20 cellular contexts compared by ENCODE assay signal in the genomic region with DNA sequence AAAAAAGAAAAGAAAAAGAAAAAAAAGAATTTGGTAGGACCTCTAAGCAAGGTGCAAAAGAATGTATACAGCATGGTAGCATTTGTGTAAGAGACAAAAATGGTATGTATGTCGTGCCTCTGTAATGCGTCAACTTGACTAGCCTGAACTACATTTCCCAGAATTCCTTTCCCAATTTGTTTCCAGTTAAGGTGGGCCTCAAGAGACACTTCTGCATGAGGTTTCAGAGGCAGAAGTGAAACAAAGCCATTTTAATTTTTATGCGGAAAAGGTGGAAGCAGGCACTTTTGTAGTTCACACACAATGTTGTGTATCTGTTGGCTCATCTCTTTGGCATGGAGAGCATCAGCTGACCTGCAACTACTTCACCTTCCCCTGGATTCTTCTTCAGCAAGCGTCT.
"Had no signal": no experiment of that assay in that cellular context is flagged by ENCODE, and none has a peak within 500 bp of the region (broad histone marks: within the 10 kb centered on the region; RNA-seq: fewer than 3 reads in every experiment).

No MANE protein-coding gene starts in this region.

- ATAC-seq: activated CD4-positive, CD25-positive, alpha-beta regulatory T cell treated with anti-CD3 and anti-CD28 coated beads, Interleukin-2, amount 50 U/mL, for 24 hours; activated CD8-positive, alpha-beta T cell treated with anti-CD3 and anti-CD28 coated beads, Interleukin-2, amount 10 ng/mL, durations not matched to agents 7 days and 5 days had no signal

- H3K9me3 ChIP-seq: ascending aorta, colonic mucosa, thyroid gland, uterus had no signal

- H3K4me1 ChIP-seq: ascending aorta, colonic mucosa, thyroid gland, uterus had no signal

- H3K4me3 Mint-ChIP-seq: activated CD4-positive, alpha-beta T cell treated with anti-CD3 and anti-CD28 coated beads, Interleukin-2, amount 10 ng/mL, durations not matched to agents 7 days and 5 days; activated CD8-positive, alpha-beta T cell treated with anti-CD3 and anti-CD28 coated beads, Interleukin-2, amount 10 ng/mL, durations not matched to agents 7 days and 5 days; central memory CD8-positive, alpha-beta T cell; T-helper 2 cell treated with Interferon-gamma antibody and Interleukin-4, amounts not matched to agents 5 μg/mL and 100 μg/mL, for 36 hours had no signal

- H3K27me3 ChIP-seq: ascending aorta, colonic mucosa, thyroid gland, uterus had no signal

- H3K9me3 Mint-ChIP-seq: activated CD4-positive, alpha-beta T cell treated with anti-CD3 and anti-CD28 coated beads, Interleukin-2, amount 10 ng/mL, durations not matched to agents 7 days and 5 days; central memory CD8-positive, alpha-beta T cell; T-helper 2 cell treated with Interferon-gamma antibody and Interleukin-4, amounts not matched to agents 5 μg/mL and 100 μg/mL, for 36 hours had no signal

- H3K27me3 Mint-ChIP-seq: central memory CD8-positive, alpha-beta T cell had no signal

- H3K27ac Mint-ChIP-seq: activated CD4-positive, alpha-beta T cell treated with anti-CD3 and anti-CD28 coated beads, Interleukin-2, amount 10 ng/mL, durations not matched to agents 7 days and 5 days; activated CD8-positive, alpha-beta T cell treated with anti-CD3 and anti-CD28 coated beads, Interleukin-2, amount 10 ng/mL, durations not matched to agents 7 days and 5 days; T-helper 2 cell treated with Interferon-gamma antibody and Interleukin-4, amounts not matched to agents 5 μg/mL and 100 μg/mL, for 36 hours had no signal

- DNase-seq: activated CD4-positive, alpha-beta T cell treated with anti-CD3 and anti-CD28 coated beads, Interleukin-2, amount 10 ng/mL, durations not matched to agents 7 days and 5 days; activated CD8-positive, alpha-beta memory T cell treated with anti-CD3 and anti-CD28 coated beads, Interleukin-2, amount 50 U/mL, for 4 hours; activated CD8-positive, alpha-beta T cell treated with anti-CD3 and anti-CD28 coated beads, Interleukin-2, amount 10 ng/mL, durations not matched to agents 7 days and 5 days; activated effector memory CD4-positive, alpha-beta T cell treated with anti-CD3 and anti-CD28 coated beads, Interleukin-2, amount 50 U/mL, for 16 hours; activated naive CD4-positive, alpha-beta T cell treated with anti-CD3 and anti-CD28 coated beads, Interleukin-2, amount 50 U/mL, for 16 hours; activated T-cell treated with anti-CD3 and anti-CD28 coated beads, Interleukin-2, amount 50 U/mL, for 48 hours; colonic mucosa; foreskin melanocyte; retina; stimulated activated CD4-positive, alpha-beta T cell treated with anti-CD3 and anti-CD28 coated beads, Interleukin-12 subunit alpha, Interleukin-12 subunit beta, amount 100 ng/mL, for 4 hours; stimulated activated CD4-positive, alpha-beta T cell treated with anti-CD3 and anti-CD28 coated beads, Interleukin-1b, Interleukin-23, amount 100 ng/mL, for 48 hours; stimulated activated CD8-positive, alpha-beta memory T cell treated with anti-CD3 and anti-CD28 coated beads, Interleukin-4, amount 100 ng/mL, for 48 hours; stimulated activated naive CD4-positive, alpha-beta T cell treated with Interleukin-2 at 50 U/mL for 16 hours; thyroid gland; uterus had no signal

- H3K27ac ChIP-seq: ascending aorta, colonic mucosa, thyroid gland, uterus had no signal

- H3K4me3 ChIP-seq: ascending aorta, colonic mucosa, thyroid gland, uterus had no signal

- H3K4me1 Mint-ChIP-seq: activated CD4-positive, alpha-beta T cell treated with anti-CD3 and anti-CD28 coated beads, Interleukin-2, amount 10 ng/mL, durations not matched to agents 7 days and 5 days; central memory CD8-positive, alpha-beta T cell had no signal

- FAIRE-seq: keratinocyte had no signal
